In genomic region chr3:125520563-125520919, GRCh38 we compare ENCODE assay signal across 8 cellular contexts. TPM values are rescaled to one million over a fixed set of nuclear protein-coding genes. Genes with fewer than 3 reads are reported as not detected.
DNase-seq lines count a peak whose midpoint lies in the region; ATAC-seq, FAIRE-seq and TF ChIP-seq lines count a peak whose summit lies in the region.
"Not testable (repeated sequence)": the region's sequence is repeated elsewhere in the genome, so short reads cannot be mapped to it uniquely, and the experiment has no call there.

No MANE protein-coding gene starts in this region.

- not testable (repeated sequence) for TF ChIP-seq POLR2A in GM12878 (IDR thresholded peaks at IDR 0.05; ENCODE audit: low read depth, low read length); HepG2 (IDR thresholded peaks at IDR 0.05; ENCODE audit: insufficient read depth in 1 of 2, low read depth in 2 of 2, low read length in 2 of 2); suprapubic skin (IDR thresholded peaks at IDR 0.05)

- H3K4me3 ChIP-seq in CD4-positive, CD25-positive, alpha-beta regulatory T cell (ENCODE audit: low read depth, low read length): peak overlapping the region; percentile 91
- peak overlapping the region; percentile 75 for H3K4me3 ChIP-seq in KMS-11 (IDR thresholded peaks at IDR 0.05; ENCODE audit: insufficient read depth, low read depth, low read length)
- peak overlapping the region; percentile 99 for H3K4me3 ChIP-seq in GM12878
- peak overlapping the region; percentile 80 to 89 for H3K4me3 ChIP-seq in esophagus (ENCODE audit: low read depth in 1 of 2, low read length in 2 of 2)
- H3K4me3 ChIP-seq in HepG2 (replicated peaks in 1 of 3; ENCODE audit: insufficient read depth in 1 of 3, low read depth in 2 of 3, low read length in 3 of 3): peak overlapping the region; percentile 91 to 97 (median 95)
- H3K4me3 ChIP-seq in neutrophil (ENCODE audit: low read depth in 1 of 2, low read length in 1 of 2): peak overlapping the region; percentile 69 to 90
- peak overlapping the region; percentile 67 for H3K4me3 ChIP-seq in suprapubic skin

- peak overlapping the region; percentile 84; the same call in 1 of the 2 replicates for H3K9ac ChIP-seq in KMS-11
- peak overlapping the region; percentile 91 for H3K9ac ChIP-seq in GM12878 (ENCODE audit: control insufficient read depth, insufficient read depth, low read length)
- peak overlapping the region; percentile 84 for H3K9ac ChIP-seq in HepG2 (ENCODE audit: insufficient read depth, low read depth, low read length)

- TF ChIP-seq EP300 in GM12878 (IDR thresholded peaks at IDR 0.05; ENCODE audit: borderline replicate concordance in 1 of 2, control insufficient read depth in 1 of 2, low read depth in 2 of 2, low read length in 2 of 2); HepG2 (IDR thresholded peaks at IDR 0.05; ENCODE audit: low read depth in 2 of 2, low read length in 2 of 2); HepG2 (CRISPR knock-in tag; IDR thresholded peaks at IDR 0.05; ENCODE audit: borderline replicate concordance); suprapubic skin (IDR thresholded peaks at IDR 0.05): not testable (repeated sequence)

- peaks cover 10% of the 10 kb centered on the region for H3K36me3 Mint-ChIP-seq in CD4-positive, CD25-positive, alpha-beta regulatory T cell
- H3K36me3 Mint-ChIP-seq in WTC11: not testable (repeated sequence)

- H3K27ac Mint-ChIP-seq in CD4-positive, CD25-positive, alpha-beta regulatory T cell: peak overlapping the region; percentile 87 to 97 (median 97)
- peak overlapping the region; percentile 89 for H3K27ac Mint-ChIP-seq in WTC11

- SMC1A ChIA-PET in GM12878 (lab: Charles Lee; ENCODE audit: uncharacterized antibody, unreplicated experiment): interaction anchor here (0.6 to 2.6 kb wide), 10 partner anchors 9 to 787 kb away, joined by 3 to 12 read pairs (median 4); no protein-coding TSS in a partner anchor

- H2AFZ ChIP-seq in KMS-11 (ENCODE audit: low read depth) (peak overlapping the region; percentile 64), GM12878 (ENCODE audit: control insufficient read depth, low read depth, low read length) (peak overlapping the region; percentile 98), HepG2 (ENCODE audit: low read length) (peak overlapping the region; percentile 99)

- ATAC-seq in CD4-positive, CD25-positive, alpha-beta regulatory T cell (ENCODE audit: low read depth in 2 of 2); WTC11; GM12878; HepG2: not testable (repeated sequence)

- not testable (repeated sequence) for H3K27me3 Mint-ChIP-seq in CD4-positive, CD25-positive, alpha-beta regulatory T cell; WTC11 (ENCODE audit: low read depth)

- not testable (repeated sequence) for FAIRE-seq in GM12878 (lab: Jason Lieb, UNC); HepG2 (lab: Jason Lieb, UNC)

- TF ChIP-seq RAD21 in GM12878 (IDR thresholded peaks at IDR 0.05; ENCODE audit: insufficient read depth, low read depth, low read length); HepG2 (CRISPR knock-in tag; IDR thresholded peaks at IDR 0.05): not testable (repeated sequence)

- H3K27ac ChIP-seq in CD4-positive, CD25-positive, alpha-beta regulatory T cell (ENCODE audit: insufficient read depth, low read length, poor library complexity, severe bottlenecking): peak overlapping the region; percentile 65
- not testable (repeated sequence) for H3K27ac ChIP-seq in KMS-11
- peak overlapping the region; percentile 82 for H3K27ac ChIP-seq in GM12878 (ENCODE audit: control insufficient read depth, insufficient read depth)
- peak overlapping the region in 1 of 2 donors; percentile 82 for H3K27ac ChIP-seq in esophagus (ENCODE audit: low read depth in 2 of 2, low read length in 1 of 2)
- H3K27ac ChIP-seq in HepG2 (ENCODE audit: extremely low read length, insufficient read depth, low read length): peak overlapping the region; percentile 79
- H3K27ac ChIP-seq in neutrophil: peak overlapping the region; percentile 73
- peak overlapping the region; percentile 76 for H3K27ac ChIP-seq in suprapubic skin

- DNase-seq in CD4-positive, CD25-positive, alpha-beta regulatory T cell; WTC11 (ENCODE audit: low spot score); GM12878 (ENCODE audit: low read depth, low spot score); HepG2 (ENCODE audit: low spot score); suprapubic skin (ENCODE audit: low spot score in 2 of 2): not testable (repeated sequence)

- in situ Hi-C loops in GM12878 (cut with MboI); HepG2 (cut with HindIII; ENCODE audit: extremely low pct_ligation_motif_present, low pct_unique_long_range_greater_than_20kb): not testable (repeated sequence)

- peak overlapping the region; percentile 94 to 100 (median 96) for H3K4me3 Mint-ChIP-seq in CD4-positive, CD25-positive, alpha-beta regulatory T cell
- peak overlapping the region; percentile 89 for H3K4me3 Mint-ChIP-seq in WTC11

- BruUV-seq in GM12878 (replicated peaks; lab: Mats Ljungman, UMichigan): TSS peak; percentile 95
- BruUV-seq in HepG2 (replicated peaks; lab: Mats Ljungman, UMichigan): TSS peak; percentile 96

- H3K36me3 ChIP-seq in CD4-positive, CD25-positive, alpha-beta regulatory T cell (ENCODE audit: control insufficient read depth, insufficient read depth, low read length); KMS-11 (ENCODE audit: insufficient read depth); GM12878 (ENCODE audit: control insufficient read depth in 2 of 2, insufficient read depth in 2 of 2, low read length in 1 of 2); esophagus (ENCODE audit: control insufficient read depth in 2 of 2, insufficient read depth in 2 of 2, low read length in 1 of 2); HepG2 (replicated peaks in 1 of 2; ENCODE audit: control insufficient read depth in 1 of 2, insufficient read depth in 2 of 2, low read length in 2 of 2); neutrophil; suprapubic skin: not testable (repeated sequence)

- intact Hi-C loops in GM12878 (cut with micrococcal nuclease; ENCODE audit: unreplicated experiment); HepG2 (cut with micrococcal nuclease; ENCODE audit: unreplicated experiment): not testable (repeated sequence)

- H3K9me3 Mint-ChIP-seq in CD4-positive, CD25-positive, alpha-beta regulatory T cell; WTC11: not testable (repeated sequence)

- H4K20me1 ChIP-seq in KMS-11 (ENCODE audit: insufficient read depth); GM12878 (ENCODE audit: control insufficient read depth, insufficient read depth); HepG2 (ENCODE audit: insufficient read depth, low read length): not testable (repeated sequence)

- H3K79me2 ChIP-seq in KMS-11 (ENCODE audit: insufficient read depth, low read depth) (peaks cover 29% of the 10 kb centered on the region; the same call in 1 of the 2 replicates), GM12878 (ENCODE audit: control insufficient read depth, insufficient read depth, low read length) (peaks cover 44% of the 10 kb centered on the region), HepG2 (ENCODE audit: insufficient read depth, low read length) (peaks cover 30% of the 10 kb centered on the region)

- H3K27me3 ChIP-seq in CD4-positive, CD25-positive, alpha-beta regulatory T cell (ENCODE audit: control insufficient read depth, insufficient read depth, low read length); KMS-11 (ENCODE audit: insufficient read depth, low read depth); GM12878 (replicated peaks in 1 of 2; ENCODE audit: control insufficient read depth in 2 of 2, insufficient read depth in 2 of 2, low read length in 1 of 2); esophagus (ENCODE audit: control insufficient read depth in 1 of 2, insufficient read depth in 2 of 2, low read length in 2 of 2); HepG2 (ENCODE audit: control insufficient read depth in 1 of 2, insufficient read depth in 2 of 2, low read length in 2 of 2); neutrophil; suprapubic skin: not testable (repeated sequence)

- H3K4me2 ChIP-seq in KMS-11: peak overlapping the region; percentile 88
- peak overlapping the region; percentile 86 for H3K4me2 ChIP-seq in GM12878 (ENCODE audit: control insufficient read depth, insufficient read depth)
- peak overlapping the region; percentile 84 for H3K4me2 ChIP-seq in HepG2 (ENCODE audit: low read depth, low read length)

- CTCF ChIA-PET in WTC11 (lab: Charles Lee): interaction anchor here (0.6 to 1.4 kb wide), 5 partner anchors 13 to 65 kb away, joined by 3 to 7 read pairs (median 4); no protein-coding TSS in a partner anchor
- CTCF ChIA-PET in GM12878 (lab: Yijun Ruan, JAX): interaction anchor here (0.6 to 4.4 kb wide), 6 partner anchors 34 to 288 kb away, joined by 3 to 31 read pairs (median 3); no protein-coding TSS in a partner anchor
- CTCF ChIA-PET in HepG2 (lab: Yijun Ruan, JAX; ENCODE audit: low intra/inter-chr PET ratio, low total read pairs): not testable (repeated sequence)

- H3K4me1 ChIP-seq in CD4-positive, CD25-positive, alpha-beta regulatory T cell (ENCODE audit: control insufficient read depth, insufficient read depth, low read length, poor library complexity, severe bottlenecking): peaks cover 20% of the 10 kb centered on the region
- H3K4me1 ChIP-seq in KMS-11 (ENCODE audit: low read depth, poor library complexity, severe bottlenecking) (peaks cover 11% of the 10 kb centered on the region), GM12878 (ENCODE audit: control insufficient read depth, insufficient read depth, low read length) (peaks cover 15% of the 10 kb centered on the region), HepG2 (ENCODE audit: insufficient read depth, low read length) (peaks cover 38% of the 10 kb centered on the region), neutrophil (ENCODE audit: control insufficient read depth in 1 of 2, insufficient read depth in 1 of 2, low read depth in 1 of 2, low read length in 1 of 2) (peaks cover 9 to 13% of the 10 kb centered on the region in 2 experiments), suprapubic skin (peaks cover 23% of the 10 kb centered on the region)
- H3K4me1 ChIP-seq in esophagus (ENCODE audit: control insufficient read depth in 2 of 2, insufficient read depth in 2 of 2, low read length in 1 of 2): not testable (repeated sequence)

- POLR2A ChIA-PET in WTC11 (lab: Charles Lee) (interaction anchor here (0.5 to 1.1 kb wide), 4 partner anchors 20 to 677 kb away, joined by 3 to 5 read pairs (median 4); partner anchors contain the start of gene OSBPL11), GM12878 (lab: Charles Lee) (interaction anchor here (0.6 to 1.8 kb wide), 6 partner anchors 12 to 75 kb away, joined by 3 to 15 read pairs (median 6); partner anchors contain the start of gene OSBPL11), HepG2 (lab: Yijun Ruan, JAX) (interaction anchor here (0.7 to 1.7 kb wide), 8 partner anchors 10 to 458 kb away, joined by 3 to 8 read pairs (median 4); partner anchors contain the start of gene OSBPL11)

- 58% methylated on average over 15 of the region's 15 CpGs for WGBS in GM12878 (ENCODE audit: insufficient coverage, insufficient replicate concordance, low lambda C conversion rate, missing lambda C conversion rate)
- WGBS in esophagus, 2 donors: 73 to 80% methylated on average over 15 of the region's 15 CpGs
- 3% methylated on average over 15 of the region's 15 CpGs for WGBS in HepG2 (ENCODE audit: low lambda C conversion rate)
- WGBS in suprapubic skin: 69% methylated on average over 15 of the region's 15 CpGs

- peaks cover 21 to 49% (median 30%) of the 10 kb centered on the region in 4 donors for H3K4me1 Mint-ChIP-seq in CD4-positive, CD25-positive, alpha-beta regulatory T cell
- H3K4me1 Mint-ChIP-seq in WTC11: not testable (repeated sequence)

- RAD21 ChIA-PET in GM12878 (lab: Charles Lee; ENCODE audit: unreplicated experiment): interaction anchor here (0.7 to 1.5 kb wide), 9 partner anchors 9 to 335 kb away, joined by 3 to 5 read pairs (median 3); no protein-coding TSS in a partner anchor

- H3K9me3 ChIP-seq in CD4-positive, CD25-positive, alpha-beta regulatory T cell (ENCODE audit: control insufficient read depth in 2 of 2, low read length in 2 of 2); GM12878 (replicated peaks; ENCODE audit: control insufficient read depth, insufficient read depth, low read length); esophagus (ENCODE audit: control insufficient read depth in 2 of 2, insufficient read depth in 1 of 2, low read depth in 1 of 2, low read length in 1 of 2); HepG2 (ENCODE audit: low read length); neutrophil; suprapubic skin: not testable (repeated sequence)

- TF ChIP-seq CTCF in KMS-11 (conservative IDR thresholded peaks at IDR 0.05; ENCODE audit: low read depth, low read length); WTC11 (IDR thresholded peaks at IDR 0.05); GM12878 (IDR thresholded peaks at IDR 0.05 in 2 of 3, conservative IDR thresholded peaks at IDR 0.05 in 1 of 3; ENCODE audit: control insufficient read depth in 2 of 3, extremely low read depth in 1 of 3, insufficient read depth in 1 of 3, low read depth in 3 of 3, low read length in 3 of 3); HepG2 (CRISPR knock-in tag; IDR thresholded peaks at IDR 0.05); neutrophil (IDR thresholded peaks at IDR 0.05); suprapubic skin (IDR thresholded peaks at IDR 0.05): not testable (repeated sequence)

RNA-seq across cellular contexts. Expression of gene SNX4, which starts 0.5 kb away (rescaled TPM):
- total RNA-seq in CD4-positive, CD25-positive, alpha-beta regulatory T cell: 24.6 TPM
- 10 to 100 TPM; 23.0 to 36.6 (median 26.9) TPM for polyA plus RNA-seq in CD4-positive, CD25-positive, alpha-beta regulatory T cell
- 23.2 to 26.0 TPM (median 24.8 TPM) in 3 replicates for total RNA-seq in WTC11 (2021)
- 108 and 130 TPM in 2 replicates for total RNA-seq in GM12878 (2013; cell fraction: nucleolus; rRNA removed)
- total RNA-seq in GM12878 (2014; rRNA removed): 49.0 and 62.2 TPM in 2 replicates
- 69.5 and 75.0 TPM in 2 replicates for total RNA-seq in GM12878 (2014; rRNA removed; fragmentation: Illumina TruSeq; extraction: Trizol)
- 67.1 and 68.2 TPM in 2 replicates for total RNA-seq in GM12878 (2021)
- 16.8 TPM for polyA plus RNA-seq in GM12878 (2011; ENCODE audit: low read depth)
- polyA plus RNA-seq in GM12878 (2011; rRNA removed): 57.6 and 92.4 TPM in 2 replicates
- polyA plus RNA-seq in GM12878 (2011; cell fraction: cytosol; rRNA removed): 14.7 and 18.8 TPM in 2 replicates
- polyA plus RNA-seq in GM12878 (2011; cell fraction: nucleus; rRNA removed): 15.3 and 16.6 TPM in 2 replicates
- polyA plus RNA-seq in GM12878 (2012): 44.1 and 44.2 TPM in 2 replicates
- polyA plus RNA-seq in GM12878 (2014; fragmentation: Illumina TruSeq; extraction: Trizol): 63.4 and 83.0 TPM in 2 replicates
- polyA plus RNA-seq in GM12878 (2014; fragmentation: Nextera tagmentation; extraction: Ambion mirVana): 10 to 100 TPM; 33.4 to 42.0 TPM
- 43.2 and 51.1 TPM in 2 replicates for polyA plus RNA-seq in GM12878 (2014; rRNA removed)
- 10 to 100 TPM; 90.5 to 94.5 TPM for polyA plus RNA-seq in GM12878 (2016; fragmentation: Nextera tagmentation; extraction: Ambion mirVana)
- 41.0 and 59.3 TPM in 2 replicates for polyA minus RNA-seq in GM12878 (2011; rRNA and poly(A)+ RNA removed)
- 13.5 and 19.5 TPM in 2 replicates for polyA minus RNA-seq in GM12878 (2011; cell fraction: cytosol; rRNA and poly(A)+ RNA removed)
- 17.3 and 18.5 TPM in 2 replicates for polyA minus RNA-seq in GM12878 (2011; cell fraction: nucleus; rRNA and poly(A)+ RNA removed)
- 10 to 100 TPM in 1 of 2 donors, 1 to 10 TPM in 1; 9.6 to 12.5 TPM for polyA plus RNA-seq in esophagus
- total RNA-seq in HepG2 (2016; rRNA removed; fragmentation: Illumina TruSeq; extraction: Trizol): 73.6 and 115 TPM in 2 replicates
- 23.4 and 24.9 TPM in 2 replicates for total RNA-seq in HepG2 (2016; cell fraction: cytosol; rRNA removed; fragmentation: Illumina TruSeq; extraction: Trizol; ENCODE audit: low read depth)
- 76.0 and 135 TPM in 2 replicates for total RNA-seq in HepG2 (2016; cell fraction: insoluble cytoplasmic fraction; rRNA removed; fragmentation: Illumina TruSeq; extraction: Trizol)
- 26.3 and 26.4 TPM in 2 replicates for total RNA-seq in HepG2 (2016; cell fraction: membrane; rRNA removed; fragmentation: Illumina TruSeq; extraction: Trizol)
- total RNA-seq in HepG2 (2016; cell fraction: nucleus; rRNA removed; fragmentation: Illumina TruSeq; extraction: Trizol): 25.9 and 30.2 TPM in 2 replicates
- 11.6 and 18.1 TPM in 2 replicates for polyA plus RNA-seq in HepG2 (2011; rRNA removed)
- 5.8 and 9.9 TPM in 2 replicates for polyA plus RNA-seq in HepG2 (2011; cell fraction: cytosol; rRNA removed)
- polyA plus RNA-seq in HepG2 (2011; cell fraction: nucleus; rRNA removed): 2.7 and 5.3 TPM in 2 replicates
- polyA plus RNA-seq in HepG2 (2012): 26.7 and 28.0 TPM in 2 replicates
- polyA plus RNA-seq in HepG2 (2016; cell fraction: cytosol; fragmentation: Illumina TruSeq; extraction: Trizol; ENCODE audit: low read depth): 4.5 and 4.6 TPM in 2 replicates
- polyA plus RNA-seq in HepG2 (2016; cell fraction: insoluble cytoplasmic fraction; fragmentation: Illumina TruSeq; extraction: Trizol; ENCODE audit: low read depth): 72.0 and 79.1 TPM in 2 replicates
- 10.2 and 11.8 TPM in 2 replicates for polyA plus RNA-seq in HepG2 (2016; cell fraction: membrane; fragmentation: Illumina TruSeq; extraction: Trizol; ENCODE audit: low read depth)
- 29.5 and 31.0 TPM in 2 replicates for polyA plus RNA-seq in HepG2 (2016; cell fraction: nucleus; fragmentation: Illumina TruSeq; extraction: Trizol; ENCODE audit: insufficient read depth, low read depth)
- polyA minus RNA-seq in HepG2 (2011; rRNA and poly(A)+ RNA removed; ENCODE audit: low replicate concordance): 5.7 and 8.9 TPM in 2 replicates
- 11.2 and 14.4 TPM in 2 replicates for polyA minus RNA-seq in HepG2 (2011; cell fraction: cytosol; rRNA and poly(A)+ RNA removed)
- polyA minus RNA-seq in HepG2 (2011; cell fraction: nucleus; rRNA and poly(A)+ RNA removed): 16.7 and 17.2 TPM in 2 replicates
- total RNA-seq in suprapubic skin: 10 to 100 TPM; 20.6 to 27.8 (median 24.9) TPM
